Comparison of ENCODE assay signal across 33 cellular contexts in the genomic region with DNA sequence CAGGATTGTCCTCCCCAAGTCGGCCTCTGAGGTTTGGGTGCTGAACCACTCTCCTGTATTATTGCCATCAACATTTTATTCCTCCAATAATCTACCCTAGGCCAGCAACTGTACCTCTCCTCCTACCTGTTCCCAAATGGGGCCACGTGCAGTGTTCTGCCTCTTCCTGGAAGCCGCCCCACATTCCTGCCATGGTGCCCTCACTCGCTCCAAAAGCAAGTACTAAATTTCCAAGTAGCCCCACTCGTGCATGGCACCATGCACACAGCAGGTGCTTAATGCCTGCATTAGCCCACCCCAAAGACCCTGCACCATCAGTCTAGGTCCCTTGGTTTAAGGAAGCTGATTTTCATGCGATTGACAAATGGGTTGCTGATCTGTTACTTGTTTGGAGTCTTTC.
DNase-seq lines count a peak whose midpoint lies in the region; ATAC-seq, FAIRE-seq and TF ChIP-seq lines count a peak whose summit lies in the region.
"Had no signal": no experiment of that assay in that cellular context is flagged by ENCODE, and none has a peak within 500 bp of the region (broad histone marks: within the 10 kb centered on the region; RNA-seq: fewer than 3 reads in every experiment).

No MANE protein-coding gene starts in this region.

- no peaks in the 10 kb centered on the region for H3K27me3 Mint-ChIP-seq in activated T-helper 1 cell treated with anti-CD3 and anti-CD28 coated beads, Interleukin-12 subunit alpha, Interleukin-12 subunit beta, Interleukin-2, Interleukin-4 antibody, amounts not matched to agents 30 ng/mL and 10 ng/mL and 1 ng/mL, durations not matched to agents 14 hours and 24 hours and 36 hours (ENCODE audit: insufficient read depth)
- H3K27me3 Mint-ChIP-seq in natural killer cell (ENCODE audit: low read depth in 2 of 2): no peaks in the 10 kb centered on the region
- no peaks in the 10 kb centered on the region for H3K27me3 Mint-ChIP-seq in stimulated activated naive B cell treated with anti-CD40 and anti-IgM and Interleukin-4, amounts not matched to agents 10 μg/mL and 1 μg/mL and 100 μg/mL, for 72 hours
- H3K27me3 Mint-ChIP-seq: activated CD4-positive, alpha-beta memory T cell treated with anti-CD3 and anti-CD28 coated beads for 36 hours; B cell had no signal

- no peak for TF ChIP-seq CTCF in cardiac muscle cell (IDR thresholded peaks at IDR 0.05; ENCODE audit: low read depth, low read length)
- TF ChIP-seq CTCF in natural killer cell (IDR thresholded peaks at IDR 0.05): no peak

- no peaks in the 10 kb centered on the region for H3K27me3 ChIP-seq in cardiac muscle cell
- H3K27me3 ChIP-seq: ovary, stomach, tibial nerve had no signal

- DNase-seq in cardiac muscle cell (ENCODE audit: low read depth in 1 of 2, low spot score in 1 of 2) (no peak), left ventricle myocardium superior (no peak), natural killer cell (no peak), urothelium cell line (ENCODE audit: low spot score) (no peak), HUDEP-2 (lab: John Stamatoyannopoulos, UW; ENCODE audit: unreplicated experiment in 76 of 76) (no peak)
- no peak for DNase-seq in activated T-helper 1 cell treated with anti-CD3 and anti-CD28 coated beads, Interleukin-12 subunit alpha, Interleukin-12 subunit beta, Interleukin-2, Interleukin-4 antibody, amounts not matched to agents 30 ng/mL and 10 ng/mL and 1 ng/mL, durations not matched to agents 14 hours and 24 hours and 36 hours (ENCODE audit: low spot score)
- no peak for DNase-seq in stimulated activated naive B cell treated with anti-CD40 and anti-IgM and Interleukin-4, amounts not matched to agents 10 μg/mL and 1 μg/mL and 100 μg/mL, for 72 hours
- DNase-seq: ACHN; activated CD4-positive, alpha-beta memory T cell treated with anti-CD3 and anti-CD28 coated beads for 36 hours; activated CD8-positive, alpha-beta memory T cell treated with anti-CD3 and anti-CD28 coated beads, Interleukin-2, amount 50 U/mL, for 48 hours; activated effector memory CD4-positive, alpha-beta T cell treated with anti-CD3 and anti-CD28 coated beads, Interleukin-2, amount 50 U/mL, for 16 hours; Caco-2; central memory CD4-positive, alpha-beta T cell; dermis blood vessel endothelial cell; head of caudate nucleus; lower lobe of right lung; MM.1S; NCI-H2029 treated with DMSO at 0.1 percent for 48 hours; NCI-H2227 treated with DMSO at 0.1 percent for 48 hours; NCI-H526 treated with DMSO at 0.1 percent for 48 hours; NK-92 treated with Interleukin-12 subunit alpha and Interleukin-12 subunit beta, amount 100 ng/mL, for 24 hours; ovary; PC-3; stomach had no signal

- H3K27ac Mint-ChIP-seq in activated T-helper 1 cell treated with anti-CD3 and anti-CD28 coated beads, Interleukin-12 subunit alpha, Interleukin-12 subunit beta, Interleukin-2, Interleukin-4 antibody, amounts not matched to agents 30 ng/mL and 10 ng/mL and 1 ng/mL, durations not matched to agents 14 hours and 24 hours and 36 hours: peak overlapping the region; percentile 46
- peak overlapping the region; percentile 78 to 82 for H3K27ac Mint-ChIP-seq in natural killer cell
- peak overlapping the region; percentile 51 for H3K27ac Mint-ChIP-seq in stimulated activated naive B cell treated with anti-CD40 and anti-IgM and Interleukin-4, amounts not matched to agents 10 μg/mL and 1 μg/mL and 100 μg/mL, for 72 hours
- H3K27ac Mint-ChIP-seq: activated CD4-positive, alpha-beta memory T cell treated with anti-CD3 and anti-CD28 coated beads for 36 hours; B cell; nephron had no signal

- H3K4me3 ChIP-seq in cardiac muscle cell: no peak overlapping the region
- H3K4me3 ChIP-seq: HAP-1, lower lobe of right lung, ovary, skin epidermis, stomach, tibial nerve had no signal

- H3K27ac ChIP-seq in cardiac muscle cell: peak overlapping the region; percentile 79
- H3K27ac ChIP-seq: ovary had no signal

- ATAC-seq in left ventricle myocardium superior (no peak), natural killer cell (no peak), HG03025 (IDR thresholded peaks at IDR 0.05; ENCODE audit: low FRiP score, unreplicated experiment) (no peak)
- ATAC-seq in stimulated activated naive B cell treated with anti-CD40 and anti-IgM and Interleukin-4, amounts not matched to agents 10 μg/mL and 1 μg/mL and 100 μg/mL, for 72 hours (replicated peaks): no peak
- ATAC-seq: activated CD4-positive, CD25-positive, alpha-beta regulatory T cell treated with anti-CD3 and anti-CD28 coated beads, Interleukin-2, amount 50 U/mL, for 24 hours; esophagus mucosa; HepG2; lower lobe of right lung; PC-3 had no signal

- no peaks in the 10 kb centered on the region for H3K9me3 ChIP-seq in cardiac muscle cell (ENCODE audit: low read depth)
- H3K9me3 ChIP-seq: Caco-2, HAP-1, lower lobe of right lung, ovary, stomach, tibial nerve had no signal

- peaks cover 11% of the 10 kb centered on the region for H3K4me1 ChIP-seq in cardiac muscle cell (ENCODE audit: low read depth)
- H3K4me1 ChIP-seq: HAP-1 had no signal

- intact Hi-C loops in left ventricle myocardium superior (cut with micrococcal nuclease): no loop called here
- intact Hi-C loops in activated T-helper 1 cell treated with anti-CD3 and anti-CD28 coated beads, Interleukin-12 subunit alpha, Interleukin-12 subunit beta, Interleukin-2, Interleukin-4 antibody, amounts not matched to agents 30 ng/mL and 10 ng/mL and 1 ng/mL, durations not matched to agents 14 hours and 24 hours and 36 hours (cut with micrococcal nuclease): no loop called here
- intact Hi-C loops in natural killer cell (cut with micrococcal nuclease): no loop called here

- H3K9me3 Mint-ChIP-seq in activated T-helper 1 cell treated with anti-CD3 and anti-CD28 coated beads, Interleukin-12 subunit alpha, Interleukin-12 subunit beta, Interleukin-2, Interleukin-4 antibody, amounts not matched to agents 30 ng/mL and 10 ng/mL and 1 ng/mL, durations not matched to agents 14 hours and 24 hours and 36 hours: no peaks in the 10 kb centered on the region
- no peaks in the 10 kb centered on the region for H3K9me3 Mint-ChIP-seq in natural killer cell
- no peaks in the 10 kb centered on the region for H3K9me3 Mint-ChIP-seq in stimulated activated naive B cell treated with anti-CD40 and anti-IgM and Interleukin-4, amounts not matched to agents 10 μg/mL and 1 μg/mL and 100 μg/mL, for 72 hours
- H3K9me3 Mint-ChIP-seq: activated CD4-positive, alpha-beta memory T cell treated with anti-CD3 and anti-CD28 coated beads for 36 hours; nephron had no signal

- FAIRE-seq in urothelium cell line (lab: Jason Lieb, UNC): no peak
- FAIRE-seq: HepG2 had no signal

- H3K36me3 ChIP-seq in cardiac muscle cell: peaks cover 4% of the 10 kb centered on the region
- H3K36me3 ChIP-seq: HAP-1, lower lobe of right lung, ovary had no signal

- H3K36me3 Mint-ChIP-seq in activated T-helper 1 cell treated with anti-CD3 and anti-CD28 coated beads, Interleukin-12 subunit alpha, Interleukin-12 subunit beta, Interleukin-2, Interleukin-4 antibody, amounts not matched to agents 30 ng/mL and 10 ng/mL and 1 ng/mL, durations not matched to agents 14 hours and 24 hours and 36 hours (ENCODE audit: low read depth): peaks cover 64% of the 10 kb centered on the region
- H3K36me3 Mint-ChIP-seq in natural killer cell: peaks cover 14% of the 10 kb centered on the region
- peaks cover 52 to 62% of the 10 kb centered on the region in 2 donors for H3K36me3 Mint-ChIP-seq in stimulated activated naive B cell treated with anti-CD40 and anti-IgM and Interleukin-4, amounts not matched to agents 10 μg/mL and 1 μg/mL and 100 μg/mL, for 72 hours

- peaks cover 65% of the 10 kb centered on the region for H3K4me1 Mint-ChIP-seq in activated T-helper 1 cell treated with anti-CD3 and anti-CD28 coated beads, Interleukin-12 subunit alpha, Interleukin-12 subunit beta, Interleukin-2, Interleukin-4 antibody, amounts not matched to agents 30 ng/mL and 10 ng/mL and 1 ng/mL, durations not matched to agents 14 hours and 24 hours and 36 hours (ENCODE audit: low read depth)
- H3K4me1 Mint-ChIP-seq in natural killer cell: peaks cover 50 to 65% of the 10 kb centered on the region in 2 donors
- peaks cover 32 to 34% of the 10 kb centered on the region in 2 donors for H3K4me1 Mint-ChIP-seq in stimulated activated naive B cell treated with anti-CD40 and anti-IgM and Interleukin-4, amounts not matched to agents 10 μg/mL and 1 μg/mL and 100 μg/mL, for 72 hours

- H3K4me3 Mint-ChIP-seq in activated T-helper 1 cell treated with anti-CD3 and anti-CD28 coated beads, Interleukin-12 subunit alpha, Interleukin-12 subunit beta, Interleukin-2, Interleukin-4 antibody, amounts not matched to agents 30 ng/mL and 10 ng/mL and 1 ng/mL, durations not matched to agents 14 hours and 24 hours and 36 hours: no peak overlapping the region
- H3K4me3 Mint-ChIP-seq in natural killer cell: no peak overlapping the region
- no peak overlapping the region for H3K4me3 Mint-ChIP-seq in stimulated activated naive B cell treated with anti-CD40 and anti-IgM and Interleukin-4, amounts not matched to agents 10 μg/mL and 1 μg/mL and 100 μg/mL, for 72 hours
- H3K4me3 Mint-ChIP-seq: activated CD4-positive, alpha-beta memory T cell treated with anti-CD3 and anti-CD28 coated beads for 36 hours; B cell; nephron had no signal
